Comparison of ENCODE assay signal across 23 cellular contexts in genomic region chr2:109102588-109103233, GRCh38. TPM values are rescaled to one million over a fixed set of nuclear protein-coding genes. Genes with fewer than 3 reads are reported as not detected.
DNase-seq lines count a peak whose midpoint lies in the region; ATAC-seq and TF ChIP-seq lines count a peak whose summit lies in the region.
"Had no signal": no experiment of that assay in that cellular context is flagged by ENCODE, and none has a peak within 500 bp of the region (broad histone marks: within the 10 kb centered on the region; RNA-seq: fewer than 3 reads in every experiment).

No MANE protein-coding gene starts in this region.

- no peaks in the 10 kb centered on the region for H3F3A ChIP-seq in GM23338 (replicated peaks; ENCODE audit: low read depth)

- no peak overlapping the region for H3K27ac Mint-ChIP-seq in GM23338
- H3K27ac Mint-ChIP-seq in neural crest cell (ENCODE audit: unreplicated experiment): peak overlapping the region; percentile 48
- H3K27ac Mint-ChIP-seq: activated CD4-positive, alpha-beta T cell treated with anti-CD3 and anti-CD28 coated beads, Interleukin-2, amount 10 ng/mL, durations not matched to agents 24 days and 14 days; activated T-helper 1 cell treated with anti-CD3 and anti-CD28 coated beads, Interleukin-12 subunit alpha, Interleukin-12 subunit beta, Interleukin-2, Interleukin-4 antibody, amounts not matched to agents 30 ng/mL and 10 ng/mL and 1 ng/mL, durations not matched to agents 14 hours and 24 hours and 36 hours; stimulated activated naive B cell treated with anti-CD40 and anti-IgM and Interleukin-4, amounts not matched to agents 10 μg/mL and 1 μg/mL and 100 μg/mL, for 72 hours had no signal

- no peaks in the 10 kb centered on the region for H3K79me2 ChIP-seq in GM23338 (replicated peaks; ENCODE audit: insufficient read depth)

- ATAC-seq in GM23338 (peak; percentile 93), HG03095 (IDR thresholded peaks at IDR 0.05; ENCODE audit: unreplicated experiment) (no peak)
- ATAC-seq: left colon; pancreas; stimulated activated naive B cell treated with anti-CD40 and anti-IgM and Interleukin-4, amounts not matched to agents 10 μg/mL and 1 μg/mL and 100 μg/mL, for 72 hours had no signal

- H3K27me3 Mint-ChIP-seq in GM23338 (ENCODE audit: insufficient read depth, low read depth, poor library complexity) (peaks cover 86% of the 10 kb centered on the region), neural crest cell (ENCODE audit: low read depth) (peaks cover 5% of the 10 kb centered on the region)

- H3K4me1 Mint-ChIP-seq in GM23338 (peaks cover 16% of the 10 kb centered on the region), neural crest cell (no peaks in the 10 kb centered on the region)
- H3K4me1 Mint-ChIP-seq: stimulated activated naive B cell treated with anti-CD40 and anti-IgM and Interleukin-4, amounts not matched to agents 10 μg/mL and 1 μg/mL and 100 μg/mL, for 72 hours had no signal

- H3K9me3 Mint-ChIP-seq in GM23338 (peaks cover 1% of the 10 kb centered on the region; the same call in 1 of the 3 replicates), neural crest cell (peaks cover 2% of the 10 kb centered on the region)
- H3K9me3 Mint-ChIP-seq: activated CD4-positive, alpha-beta T cell treated with anti-CD3 and anti-CD28 coated beads, Interleukin-2, amount 10 ng/mL, durations not matched to agents 24 days and 14 days; activated T-helper 1 cell treated with anti-CD3 and anti-CD28 coated beads, Interleukin-12 subunit alpha, Interleukin-12 subunit beta, Interleukin-2, Interleukin-4 antibody, amounts not matched to agents 30 ng/mL and 10 ng/mL and 1 ng/mL, durations not matched to agents 14 hours and 24 hours and 36 hours; stimulated activated naive B cell treated with anti-CD40 and anti-IgM and Interleukin-4, amounts not matched to agents 10 μg/mL and 1 μg/mL and 100 μg/mL, for 72 hours had no signal

- H2AFZ ChIP-seq in GM23338: no peak overlapping the region
- H2AFZ ChIP-seq: PC-9 had no signal

- no peaks in the 10 kb centered on the region; the same call in 1 of the 2 replicates for H4K20me1 ChIP-seq in GM23338 (replicated peaks; ENCODE audit: insufficient read depth)

- 0 out of 4 replicates have a peak, but pooled peaks of 1 of the 2 experiments have one; percentile 1 for TF ChIP-seq CTCF in GM23338 (conservative IDR thresholded peaks at IDR 0.05; ENCODE audit: low read depth in 2 of 2)
- TF ChIP-seq CTCF in choroid plexus epithelial cell (conservative IDR thresholded peaks at IDR 0.05; ENCODE audit: low read depth, low read length): peak; percentile 38
- TF ChIP-seq CTCF in neural crest cell (conservative IDR thresholded peaks at IDR 0.05): no peak

- H3K4me2 ChIP-seq in GM23338: peak overlapping the region; percentile 4; the same call in 1 of the 2 replicates
- H3K4me2 ChIP-seq: PC-9 had no signal

- peaks cover 85% of the 10 kb centered on the region for H3K27me3 ChIP-seq in GM23338 (ENCODE audit: insufficient read depth)
- H3K27me3 ChIP-seq: pancreas, upper lobe of left lung had no signal

- no peak overlapping the region for H3K27ac ChIP-seq in GM23338 (ENCODE audit: low read depth)
- H3K27ac ChIP-seq: pancreas, PC-9, upper lobe of left lung had no signal

- peaks cover 7% of the 10 kb centered on the region for H3K4me1 ChIP-seq in GM23338 (ENCODE audit: insufficient read depth)
- H3K4me1 ChIP-seq: pancreas had no signal

- H3K4me3 Mint-ChIP-seq in GM23338: no peak overlapping the region
- H3K4me3 Mint-ChIP-seq in neural crest cell: no peak overlapping the region
- H3K4me3 Mint-ChIP-seq: activated CD4-positive, alpha-beta T cell treated with anti-CD3 and anti-CD28 coated beads, Interleukin-2, amount 10 ng/mL, durations not matched to agents 24 days and 14 days; activated T-helper 1 cell treated with anti-CD3 and anti-CD28 coated beads, Interleukin-12 subunit alpha, Interleukin-12 subunit beta, Interleukin-2, Interleukin-4 antibody, amounts not matched to agents 30 ng/mL and 10 ng/mL and 1 ng/mL, durations not matched to agents 14 hours and 24 hours and 36 hours; stimulated activated naive B cell treated with anti-CD40 and anti-IgM and Interleukin-4, amounts not matched to agents 10 μg/mL and 1 μg/mL and 100 μg/mL, for 72 hours had no signal

- H3K9me2 ChIP-seq in GM23338 (ENCODE audit: insufficient read depth): peaks cover 3% of the 10 kb centered on the region; the same call in 1 of the 2 replicates

- DNase-seq in activated CD4-positive, alpha-beta T cell treated with anti-CD3 and anti-CD28 coated beads for 48 hours: peak; percentile 20
- no peak for DNase-seq in activated CD4-positive, alpha-beta T cell treated with anti-CD3 and anti-CD28 coated beads, Interleukin-2, amount 50 U/mL, for 1 hour
- DNase-seq in GM23338 (ENCODE audit: low spot score) (peak; percentile 52), choroid plexus epithelial cell (ENCODE audit: low read depth) (peak; percentile 23), neural crest cell (ENCODE audit: low read depth, low spot score) (no peak), D341Med (ENCODE audit: low spot score) (no peak), NCI-H128 (lab: John Stamatoyannopoulos, UW; ENCODE audit: unreplicated experiment) (no peak)
- DNase-seq: activated CD4-positive, alpha-beta T cell treated with anti-CD3 and anti-CD28 coated beads, Interleukin-2, amount 10 ng/mL, durations not matched to agents 24 days and 14 days; amniotic stem cell; central memory CD4-positive, alpha-beta T cell; effector memory CD4-positive, alpha-beta T cell; hippocampal formation; left colon; NCI-H2029 treated with DMSO at 0.1 percent for 48 hours; NCI-H524 treated with DMSO at 0.1 percent for 48 hours; PC-9; stimulated activated naive B cell treated with anti-CD40 and anti-IgM and Interleukin-4, amounts not matched to agents 10 μg/mL and 1 μg/mL and 100 μg/mL, for 72 hours; T-helper 9 cell had no signal

- H3K4me3 ChIP-seq in GM23338 (no peak overlapping the region), choroid plexus epithelial cell (ENCODE audit: low read depth, low read length) (no peak overlapping the region)
- H3K4me3 ChIP-seq: pancreas, PC-9, upper lobe of left lung had no signal

- H3K36me3 ChIP-seq in GM23338 (ENCODE audit: insufficient read depth): no peaks in the 10 kb centered on the region
- H3K36me3 ChIP-seq: pancreas, upper lobe of left lung had no signal

- no peaks in the 10 kb centered on the region; the same call in 2 of the 3 replicates for H3K36me3 Mint-ChIP-seq in GM23338 (ENCODE audit: low read depth)
- no peaks in the 10 kb centered on the region for H3K36me3 Mint-ChIP-seq in neural crest cell (ENCODE audit: low read depth)
- H3K36me3 Mint-ChIP-seq: CD4-positive, alpha-beta memory T cell had no signal

TF ChIP-seq in GM23338, 12 proteins besides CTCF, POLR2A, EP300 and RAD21:
- peak; percentile 69; the same call in 1 of the 2 replicates for TF ChIP-seq NANOG (IDR thresholded peaks at IDR 0.05; ENCODE audit: borderline replicate concordance)
- no peak for TF ChIP-seq EZH2phosphoT487 (IDR thresholded peaks at IDR 0.05; ENCODE audit: unreplicated experiment)

RNA-seq across cellular contexts. Expression of gene SH3RF3, which starts 26.3 kb away (rescaled TPM):
- total RNA-seq in GM23338 (2014; rRNA removed; shearing (Covaris generic)): 0.63 and 1.2 TPM in 2 replicates
- 0.11 and 0.16 TPM in 2 replicates for polyA plus RNA-seq in GM23338 (2016; fragmentation: Nextera tagmentation; extraction: Ambion mirVana)
- total RNA-seq in neural crest cell: 0.70 and 0.84 TPM in 2 replicates

Comparison
In these comparisons a context has a peak if more than half of its experiments do, and no peak if none do; other contexts are left out.
1. DNase-seq: peak in activated CD4-positive, alpha-beta T cell treated with anti-CD3 and anti-CD28 coated beads for 48 hours (single experiment), GM23338 (single experiment) and choroid plexus epithelial cell (single experiment); none in activated CD4-positive, alpha-beta T cell treated with anti-CD3 and anti-CD28 coated beads, Interleukin-2, amount 50 U/mL, for 1 hour (single experiment), neural crest cell (single experiment), D341Med (single experiment) and NCI-H128 (single experiment).